In the genomic region with DNA sequence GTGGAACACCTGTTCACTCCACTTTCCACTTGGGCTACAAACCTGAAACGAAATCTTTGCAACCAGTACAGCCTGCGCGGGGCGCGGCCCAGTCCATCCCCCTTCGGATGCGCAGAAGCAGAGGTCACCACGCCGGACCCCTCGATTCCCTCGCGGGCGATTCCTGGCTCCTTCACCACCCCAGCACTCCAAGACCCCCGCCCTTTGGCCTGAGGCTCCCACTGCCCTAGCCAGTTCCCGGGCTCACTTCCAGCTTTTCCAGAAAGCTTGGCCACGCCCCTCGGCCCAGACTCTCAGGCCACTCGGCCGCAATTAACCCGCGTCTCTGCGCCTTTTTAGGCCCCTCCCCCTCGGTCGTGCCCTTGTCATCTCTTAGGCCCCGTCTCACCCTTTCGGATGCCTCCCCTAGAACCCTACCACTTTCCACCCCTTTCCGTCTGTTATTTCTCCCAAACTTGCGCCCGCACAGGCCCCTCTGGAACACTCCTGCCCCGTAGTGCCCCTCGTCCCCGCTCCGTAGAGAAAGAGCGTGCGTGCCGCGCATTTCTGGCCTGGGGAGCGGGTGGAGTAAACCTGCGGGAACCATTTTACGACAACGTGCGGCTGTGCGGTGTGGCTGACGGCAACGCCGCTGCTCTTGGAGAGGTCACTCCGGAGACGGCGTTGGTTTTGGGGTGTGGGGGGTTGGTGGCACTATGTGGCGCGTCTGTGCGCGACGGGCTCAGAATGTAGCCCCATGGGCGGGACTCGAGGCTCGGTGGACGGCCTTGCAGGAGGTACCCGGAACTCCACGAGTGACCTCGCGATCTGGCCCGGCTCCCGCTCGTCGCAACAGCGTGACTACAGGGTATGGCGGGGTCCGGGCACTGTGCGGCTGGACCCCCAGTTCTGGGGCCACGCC, we compare ENCODE assay signal across 8 cellular contexts. TPM values are rescaled to one million over a fixed set of nuclear protein-coding genes. Genes with fewer than 3 reads are reported as not detected.
DNase-seq lines count a peak whose midpoint lies in the region; ATAC-seq and TF ChIP-seq lines count a peak whose summit lies in the region.

A gene (plus strand): TSS at position 631 of the 901 bp plus-strand sequence. CDS start 65 bp downstream, at position 696.

- peak; percentile 89 for DNase-seq in D341Med (ENCODE audit: low spot score)
- peak; percentile 77 for DNase-seq in activated CD8-positive, alpha-beta memory T cell treated with anti-CD3 and anti-CD28 coated beads, Interleukin-2, amount 50 U/mL, for 4 hours
- DNase-seq in epithelial cell of esophagus (ENCODE audit: low read depth) = peak; percentile 77
- DNase-seq in stimulated activated CD8-positive, alpha-beta memory T cell treated with anti-CD3 and anti-CD28 coated beads, Interleukin-4, amount 100 ng/mL, for 24 hours (ENCODE audit: low read depth) = peak; percentile 77

- H3F3A ChIP-seq in OCI-LY1 (ENCODE audit: insufficient read depth, low read length) = no peaks in the 10 kb centered on the region

- peak within 1 kb of the TSS; percentile 96 for H3K4me2 ChIP-seq in OCI-LY1 (ENCODE audit: low read length)

- H3K4me3 ChIP-seq in HUES6 (ENCODE audit: low read depth, low read length) (peak within 1 kb of the TSS; percentile 72), OCI-LY1 (ENCODE audit: low read depth, low read length, poor library complexity, severe bottlenecking) (peak within 1 kb of the TSS; percentile 84), epithelial cell of esophagus (ENCODE audit: low read length) (peak within 1 kb of the TSS; percentile 93), mononuclear cell (ENCODE audit: low read length) (peak within 1 kb of the TSS; percentile 67)

- H2AFZ ChIP-seq in OCI-LY1 (ENCODE audit: low read length) = peak within 1 kb of the TSS; percentile 42

- H3K4me1 ChIP-seq in HUES6 (ENCODE audit: control insufficient read depth, insufficient read depth, low read length) (peaks cover 5% of the 10 kb centered on the region; the same call in 1 of the 2 replicates), OCI-LY1 (ENCODE audit: insufficient read depth, low read length, severe bottlenecking) (peaks cover 23% of the 10 kb centered on the region), mononuclear cell (ENCODE audit: insufficient read depth, low read length) (peaks cover 13% of the 10 kb centered on the region)

- H4K20me1 ChIP-seq in OCI-LY1 (ENCODE audit: insufficient read depth, low read length) = no peaks in the 10 kb centered on the region

- H3K27ac ChIP-seq in HUES6 (ENCODE audit: low read depth, low read length) = peak within 1 kb of the TSS; percentile 69
- H3K27ac ChIP-seq in OCI-LY1 (ENCODE audit: low read depth, low read length, poor library complexity, severe bottlenecking) = peak within 1 kb of the TSS; percentile 91

- H3K9me2 ChIP-seq in OCI-LY1 (ENCODE audit: low read depth, low read length) = no peaks in the 10 kb centered on the region

- no peak for TF ChIP-seq CTCF in OCI-LY1 (IDR thresholded peaks at IDR 0.05; ENCODE audit: low read length)
- no peak for TF ChIP-seq CTCF in epithelial cell of esophagus (IDR thresholded peaks at IDR 0.05; ENCODE audit: insufficient read depth, low read depth, low read length, missing control alignments)

- H3K9ac ChIP-seq in HUES6 (ENCODE audit: low read length) = peak within 1 kb of the TSS; percentile 86
- peak within 1 kb of the TSS; percentile 89 for H3K9ac ChIP-seq in OCI-LY1 (ENCODE audit: low read length)

- peaks cover 24% of the 10 kb centered on the region for H3K36me3 ChIP-seq in HUES6 (ENCODE audit: control insufficient read depth, insufficient read depth, low read length)
- peaks cover 30% of the 10 kb centered on the region for H3K36me3 ChIP-seq in OCI-LY1 (ENCODE audit: insufficient read depth, low read length)

- peaks cover 7% of the 10 kb centered on the region for H3K79me2 ChIP-seq in OCI-LY1 (ENCODE audit: insufficient read depth, low read length)

- H3K9me3 ChIP-seq in HUES6 (ENCODE audit: control insufficient read depth, insufficient read depth, low read depth, low read length) (no peaks in the 10 kb centered on the region), OCI-LY1 (ENCODE audit: low read length) (no peaks in the 10 kb centered on the region), mononuclear cell (ENCODE audit: low read depth, low read length) (no peaks in the 10 kb centered on the region)

- H3K27me3 ChIP-seq in HUES6 (ENCODE audit: control insufficient read depth, insufficient read depth, low read length) = no peaks in the 10 kb centered on the region
- H3K27me3 ChIP-seq in OCI-LY1 (ENCODE audit: insufficient read depth, low read length) = no peaks in the 10 kb centered on the region
- no peaks in the 10 kb centered on the region for H3K27me3 ChIP-seq in mononuclear cell (ENCODE audit: insufficient read depth, low read length)

- ATAC-seq in GM21423 (IDR thresholded peaks at IDR 0.05; ENCODE audit: unreplicated experiment) = peak; percentile 67

RNA-seq across cellular contexts. Expression of the gene that starts here (rescaled TPM):
- 15.1 TPM for total RNA-seq in mononuclear cell

Comparison
In these comparisons a context has a peak if more than half of its experiments do, and no peak if none do; other contexts are left out.
1. Peak in every context shown above with its lines: DNase-seq, ATAC-seq, H3K4me3 ChIP-seq and H3K27ac ChIP-seq.